In genomic region chr14:88792572-88793258, GRCh38 we compare ENCODE assay signal across 8 cellular contexts. TPM values are rescaled to one million over a fixed set of nuclear protein-coding genes. Genes with fewer than 3 reads are reported as not detected.
DNase-seq lines count a peak whose midpoint lies in the region; ATAC-seq, FAIRE-seq and TF ChIP-seq lines count a peak whose summit lies in the region.

TSS of gene EML5 (minus strand) at chr14:88792953. CDS start at chr14:88792503, 450 bp downstream.

- intact Hi-C loops in right cardiac atrium (cut with DNase I) = no loop called here

- H3K4me3 ChIP-seq in right cardiac atrium (ENCODE audit: low read length) = peak within 1 kb of the TSS; percentile 54

- no peaks in the 10 kb centered on the region for H3K9me3 ChIP-seq in right cardiac atrium (ENCODE audit: control insufficient read depth, low read length)

- peak; percentile 19 for TF ChIP-seq CTCF in GM12873 (IDR thresholded peaks at IDR 0.05; ENCODE audit: insufficient read depth, low read depth, low read length, missing control alignments)

- H3K4me1 ChIP-seq in right cardiac atrium (ENCODE audit: control insufficient read depth, insufficient read depth, low read length) = peaks cover 4% of the 10 kb centered on the region

- DNase-seq in NCI-H1092 treated with DMSO at 0.1 percent for 48 hours (lab: John Stamatoyannopoulos, UW) = peak; percentile 82
- DNase-seq in T-helper 1 cell = peak; percentile 64 to 81 (median 74)
- peak; percentile 81 to 94 (median 93) for DNase-seq in right cardiac atrium
- peak; percentile 89 for DNase-seq in putamen (ENCODE audit: low spot score)
- DNase-seq in urothelium cell line (ENCODE audit: low spot score) = peak; percentile 27

- ATAC-seq in HG02678 (IDR thresholded peaks at IDR 0.05; ENCODE audit: unreplicated experiment) (peak; percentile 88), right cardiac atrium (peak; percentile 99)

- no peaks in the 10 kb centered on the region for H3K27me3 ChIP-seq in right cardiac atrium (ENCODE audit: control insufficient read depth, insufficient read depth)

- peak within 1 kb of the TSS; percentile 61 for H3K27ac ChIP-seq in angular gyrus (ENCODE audit: low read depth, low read length)
- no peak within 1 kb of the TSS for H3K27ac ChIP-seq in right cardiac atrium (ENCODE audit: low read length)

- under 1% methylated on average over 92 of the region's 92 CpGs for WGBS in right cardiac atrium

- FAIRE-seq in urothelium cell line (lab: Jason Lieb, UNC) = no peak

RNA-seq across cellular contexts. Expression of gene EML5, which starts in this region (rescaled TPM):
- under 1 TPM; 0.40 to 0.82 (median 0.51) TPM for total RNA-seq in right cardiac atrium
- polyA plus RNA-seq in right cardiac atrium = 0.14 TPM

Comparison
In these comparisons a context has a peak if more than half of its experiments do, and no peak if none do; other contexts are left out.
1. Peak in DNase-seq, ATAC-seq and H3K4me3 ChIP-seq in right cardiac atrium; RNA of the gene not detected or under 1 TPM.
2. DNase-seq: peak in every context shown above with its lines; median percentile 93 in right cardiac atrium; 89 in putamen; 82 in NCI-H1092 treated with DMSO at 0.1 percent for 48 hours; 74 in T-helper 1 cell; 27 in urothelium cell line.